ENCODE assay signal across 11 cellular contexts in the genomic region with DNA sequence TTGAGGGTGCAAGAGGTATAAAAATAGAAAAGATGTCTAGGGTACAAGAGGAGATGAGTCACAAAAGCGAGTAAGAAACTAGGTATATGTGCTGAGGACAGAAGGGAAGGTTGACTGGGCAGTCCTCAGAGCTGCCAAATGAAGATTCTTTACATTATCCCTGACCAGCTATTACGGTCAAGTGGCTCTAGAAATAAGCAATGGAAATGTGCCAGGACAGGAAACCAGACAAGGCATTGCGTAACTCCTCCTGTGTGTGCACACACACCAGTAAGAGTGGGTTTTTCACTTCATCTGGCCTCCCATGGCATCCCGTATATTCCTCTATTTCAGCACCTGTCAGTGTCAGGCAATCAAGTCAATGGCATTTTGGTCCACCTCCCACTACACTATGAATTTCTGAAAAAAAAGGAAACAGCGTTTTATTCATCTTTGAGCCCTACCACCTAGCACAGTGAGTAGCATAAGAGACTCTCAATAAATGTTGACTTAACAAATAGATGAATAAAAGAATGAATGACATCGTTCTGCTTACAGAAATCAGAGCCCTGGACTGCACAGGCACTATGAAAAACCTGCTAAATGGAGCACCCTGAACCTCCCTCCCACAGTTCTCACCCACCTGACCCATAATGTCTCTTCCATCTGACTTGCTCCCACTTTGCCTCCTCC.
DNase-seq lines count a peak whose midpoint lies in the region; ATAC-seq lines count a peak whose summit lies in the region.
"Had no signal": no experiment of that assay in that cellular context is flagged by ENCODE, and none has a peak within 500 bp of the region (broad histone marks: within the 10 kb centered on the region; RNA-seq: fewer than 3 reads in every experiment).

No MANE protein-coding gene starts in this region.

- H3K4me1 Mint-ChIP-seq in naive thymus-derived CD4-positive, alpha-beta T cell: peaks cover 16 to 40% (median 24%) of the 10 kb centered on the region in 7 donors

- peaks cover 0 to 10% (median 0%) of the 10 kb centered on the region in 5 donors for H3K36me3 Mint-ChIP-seq in naive thymus-derived CD4-positive, alpha-beta T cell
- H3K36me3 Mint-ChIP-seq: activated CD8-positive, alpha-beta memory T cell treated with anti-CD3 and anti-CD28 coated beads, Interleukin-2, amount 10 ng/mL, durations not matched to agents 7 days and 5 days had no signal

- H3K27me3 ChIP-seq in naive thymus-derived CD4-positive, alpha-beta T cell (ENCODE audit: control insufficient read depth in 2 of 2, insufficient read depth in 2 of 2, low read length in 2 of 2): no peaks in the 10 kb centered on the region

- H3K36me3 ChIP-seq in naive thymus-derived CD4-positive, alpha-beta T cell (ENCODE audit: control insufficient read depth in 2 of 3, insufficient read depth in 3 of 3, low read length in 3 of 3): no peaks in the 10 kb centered on the region

- H3K9me3 Mint-ChIP-seq in naive thymus-derived CD4-positive, alpha-beta T cell: peaks cover 0 to 3% (median 0%) of the 10 kb centered on the region in 11 donors
- H3K9me3 Mint-ChIP-seq: dendritic cell treated with granulocyte-macrophage colony-stimulating factor and Interleukin-4, amounts not matched to agents 40 ng/mL and 50 ng/mL, for 4 days had no signal

- CTCF ChIA-PET in naive thymus-derived CD4-positive, alpha-beta T cell (lab: Charles Lee): interaction anchor here (0.8 kb wide), 1 partner anchor 74 kb away, joined by 4 read pairs; no protein-coding TSS in a partner anchor

- intact Hi-C loops in left cardiac atrium (cut with DNase I): no loop called here
- intact Hi-C loops in naive thymus-derived CD4-positive, alpha-beta T cell (cut with micrococcal nuclease): loop anchor here (2.0 to 10.0 kb wide), 2 partner anchors 63 to 423 kb away; partner anchors contain the start of gene KLF3 (in 1 of the 2)

- H3K27me3 Mint-ChIP-seq in naive thymus-derived CD4-positive, alpha-beta T cell: peaks cover 0 to 10% (median 0%) of the 10 kb centered on the region in 5 donors
- H3K27me3 Mint-ChIP-seq: activated CD8-positive, alpha-beta memory T cell treated with anti-CD3 and anti-CD28 coated beads, Interleukin-2, amount 10 ng/mL, durations not matched to agents 7 days and 5 days had no signal

- peak overlapping the region in 4 of 9 donors; percentile 18 to 27 (median 20) for H3K27ac Mint-ChIP-seq in naive thymus-derived CD4-positive, alpha-beta T cell
- H3K27ac Mint-ChIP-seq: activated CD8-positive, alpha-beta memory T cell treated with anti-CD3 and anti-CD28 coated beads, Interleukin-2, amount 10 ng/mL, durations not matched to agents 7 days and 5 days; dendritic cell treated with granulocyte-macrophage colony-stimulating factor and Interleukin-4, amounts not matched to agents 40 ng/mL and 50 ng/mL, for 4 days had no signal

- POLR2A ChIA-PET in naive thymus-derived CD4-positive, alpha-beta T cell (lab: Charles Lee): no interaction called here

- peak; percentile 18 for DNase-seq in A172 (ENCODE audit: low spot score)
- DNase-seq in HT1080 (ENCODE audit: low read depth): peak; percentile 62
- DNase-seq in RPMI7951 (ENCODE audit: low read depth): peak; percentile 51
- DNase-seq in left cardiac atrium: no peak
- DNase-seq in activated CD8-positive, alpha-beta memory T cell treated with anti-CD3 and anti-CD28 coated beads, Interleukin-2, amount 50 U/mL, for 4 hours: no peak
- DNase-seq in naive thymus-derived CD4-positive, alpha-beta T cell: no peak
- no peak for DNase-seq in cerebellum (ENCODE audit: low spot score)
- no peak for DNase-seq in GM03348 (ENCODE audit: low spot score)
- DNase-seq: activated CD8-positive, alpha-beta memory T cell treated with anti-CD3 and anti-CD28 coated beads, Interleukin-2, amount 10 ng/mL, durations not matched to agents 7 days and 5 days; SK-N-SH had no signal

- no peaks in the 10 kb centered on the region for H3K9me3 ChIP-seq in naive thymus-derived CD4-positive, alpha-beta T cell (ENCODE audit: control insufficient read depth in 2 of 3, low read length in 3 of 3)
- H3K9me3 ChIP-seq: SK-N-SH had no signal

- H3K4me3 ChIP-seq in naive thymus-derived CD4-positive, alpha-beta T cell (ENCODE audit: low read length): no peak overlapping the region

- H3K4me3 Mint-ChIP-seq in naive thymus-derived CD4-positive, alpha-beta T cell: no peak overlapping the region
- H3K4me3 Mint-ChIP-seq: activated CD8-positive, alpha-beta memory T cell treated with anti-CD3 and anti-CD28 coated beads, Interleukin-2, amount 10 ng/mL, durations not matched to agents 7 days and 5 days; dendritic cell treated with granulocyte-macrophage colony-stimulating factor and Interleukin-4, amounts not matched to agents 40 ng/mL and 50 ng/mL, for 4 days had no signal

- peak; percentile 35 to 50 for ATAC-seq in left cardiac atrium
- no peak for ATAC-seq in naive thymus-derived CD4-positive, alpha-beta T cell
- ATAC-seq: activated CD8-positive, alpha-beta memory T cell treated with anti-CD3 and anti-CD28 coated beads, Interleukin-2, amount 10 ng/mL, durations not matched to agents 7 days and 5 days had no signal

- peaks cover 5% of the 10 kb centered on the region in 2 donors for H3K4me1 ChIP-seq in naive thymus-derived CD4-positive, alpha-beta T cell (ENCODE audit: control insufficient read depth in 2 of 2, insufficient read depth in 2 of 2, low read length in 2 of 2)

- no peak overlapping the region for H3K27ac ChIP-seq in naive thymus-derived CD4-positive, alpha-beta T cell (ENCODE audit: low read depth, low read length)

Comparison
In these comparisons a context has a peak if more than half of its experiments do, and no peak if none do; other contexts are left out.
1. DNase-seq: peak in A172 (single experiment), HT1080 (single experiment) and RPMI7951 (single experiment); none in left cardiac atrium (single experiment), activated CD8-positive, alpha-beta memory T cell treated with anti-CD3 and anti-CD28 coated beads, Interleukin-2, amount 50 U/mL, for 4 hours (single experiment), naive thymus-derived CD4-positive, alpha-beta T cell (0 of 9), cerebellum (single experiment) and GM03348 (single experiment).
2. intact Hi-C loops: an anchor here in naive thymus-derived CD4-positive, alpha-beta T cell (2.0 to 10.0 kb wide); none called in left cardiac atrium.